8 cellular contexts compared by ENCODE assay signal in genomic region chr20:18287915-18288747, GRCh38. TPM values are rescaled to one million over a fixed set of nuclear protein-coding genes. Genes with fewer than 3 reads are reported as not detected.
DNase-seq lines count a peak whose midpoint lies in the region; ATAC-seq and TF ChIP-seq lines count a peak whose summit lies in the region.

Gene ZNF133, plus strand, starts transcription at chr20:18288527. Its CDS starts 17,160 bp downstream, at chr20:18305687.

- POLR2A ChIA-PET in PC-9 (lab: Charles Lee; ENCODE audit: unreplicated experiment), result interaction anchor here (0.5 to 1.1 kb wide), 9 partner anchors 26 to 1689 kb away, joined by 3 to 7 read pairs (median 4); partner anchors contain the start of genes SEC23B and SMIM26

- in situ Hi-C loops in KBM-7 (cut with MboI; ENCODE audit: low pct_unique_long_range_greater_than_20kb, low sequenced_read_pairs), result no loop called here

- peaks cover 21% of the 10 kb centered on the region for H3K36me3 Mint-ChIP-seq in activated T-cell treated with anti-CD3 and anti-CD28 coated beads, Interleukin-2, amount 50 U/mL, for 4 hours (ENCODE audit: insufficient read depth)

- no peaks in the 10 kb centered on the region for H3K9me2 ChIP-seq in PC-9 (ENCODE audit: insufficient read depth)

- H2AFZ ChIP-seq in PC-9, result peak within 1 kb of the TSS; percentile 99

- peaks cover 23% of the 10 kb centered on the region for H3K4me1 Mint-ChIP-seq in activated T-cell treated with anti-CD3 and anti-CD28 coated beads, Interleukin-2, amount 50 U/mL, for 4 hours (ENCODE audit: low read depth)

- H3K9ac ChIP-seq in muscle layer of colon (ENCODE audit: low read length), result peak within 1 kb of the TSS; percentile 64

- peaks cover 13% of the 10 kb centered on the region for H3K9me3 Mint-ChIP-seq in activated T-cell treated with anti-CD3 and anti-CD28 coated beads, Interleukin-2, amount 50 U/mL, for 4 hours

- H3K36me3 ChIP-seq in PC-9 (ENCODE audit: low read depth), result no peaks in the 10 kb centered on the region
- peaks cover 13% of the 10 kb centered on the region for H3K36me3 ChIP-seq in muscle layer of colon (ENCODE audit: insufficient read depth, low read length)

- no TSS peak for BruUV-seq in PC-9 (replicated peaks; lab: Mats Ljungman, UMichigan)

- DNase-seq in DMS79 treated with DMSO at 0.1 percent for 48 hours (lab: John Stamatoyannopoulos, UW), result peak; percentile 93
- DNase-seq in KBM-7, result peak; percentile 96
- DNase-seq in PC-9, result peak; percentile 93 to 98
- peak; percentile 97 for DNase-seq in activated T-cell treated with anti-CD3 and anti-CD28 coated beads, Interleukin-2, amount 50 U/mL, for 4 hours
- peak; percentile 94 to 96 for DNase-seq in stimulated activated CD8-positive, alpha-beta memory T cell treated with anti-CD3 and anti-CD28 coated beads, Interleukin-7, amount 100 ng/mL, for 1 hour (ENCODE audit: low read depth in 2 of 2)

- TF ChIP-seq CTCF in PC-9 (conservative IDR thresholded peaks at IDR 0.05), result no peak

- peak; percentile 98 for ATAC-seq in GM21723 (IDR thresholded peaks at IDR 0.05; ENCODE audit: unreplicated experiment)
- peak; percentile 99 for ATAC-seq in activated T-cell treated with anti-CD3 and anti-CD28 coated beads, Interleukin-2, amount 50 U/mL, for 4 hours
- ATAC-seq in esophagus mucosa, result peak; percentile 96

- peaks cover 37% of the 10 kb centered on the region for H3K79me2 ChIP-seq in PC-9 (ENCODE audit: low read depth)

- H3K9me3 ChIP-seq in PC-9 (ENCODE audit: insufficient read depth, low read depth), result no peaks in the 10 kb centered on the region
- peaks cover 10% of the 10 kb centered on the region for H3K9me3 ChIP-seq in muscle layer of colon (ENCODE audit: low read length)

- no peaks in the 10 kb centered on the region for H3K27me3 ChIP-seq in PC-9 (ENCODE audit: insufficient read depth, low read depth)
- H3K27me3 ChIP-seq in muscle layer of colon (ENCODE audit: control insufficient read depth in 1 of 2, insufficient read depth in 2 of 2, low read length in 2 of 2), result no peaks in the 10 kb centered on the region

- peaks cover 19% of the 10 kb centered on the region for H3K27me3 Mint-ChIP-seq in activated T-cell treated with anti-CD3 and anti-CD28 coated beads, Interleukin-2, amount 50 U/mL, for 4 hours (ENCODE audit: low read depth)

- peaks cover 7% of the 10 kb centered on the region; the same call in 1 of the 2 replicates for H3F3A ChIP-seq in PC-9 (ENCODE audit: insufficient read depth, low read depth)

- H4K20me1 ChIP-seq in PC-9 (ENCODE audit: insufficient read depth), result peaks cover 5% of the 10 kb centered on the region

- H3K27ac ChIP-seq in PC-9 (peak within 1 kb of the TSS; percentile 92), muscle layer of colon (ENCODE audit: low read depth, low read length) (peak within 1 kb of the TSS; percentile 87)

- H3K4me1 ChIP-seq in PC-9 (replicated peaks; ENCODE audit: insufficient read depth), result peaks cover 18% of the 10 kb centered on the region
- H3K4me1 ChIP-seq in muscle layer of colon (ENCODE audit: insufficient read depth, low read length), result peaks cover 13% of the 10 kb centered on the region

- peak within 1 kb of the TSS; percentile 96 for H3K4me3 Mint-ChIP-seq in activated T-cell treated with anti-CD3 and anti-CD28 coated beads, Interleukin-2, amount 50 U/mL, for 4 hours

- intact Hi-C loops in PC-9 (cut with micrococcal nuclease; ENCODE audit: unreplicated experiment), result loop anchor here (1.0 to 2.0 kb wide), 3 partner anchors 179 to 320 kb away; partner anchors contain the start of genes DZANK1, POLR3F, SEC23B and SNX5

- H3K4me3 ChIP-seq in PC-9 (peak within 1 kb of the TSS; percentile 87), muscle layer of colon (ENCODE audit: low read depth in 1 of 2, low read length in 2 of 2) (peak within 1 kb of the TSS; percentile 75 to 98)

- CTCF ChIA-PET in PC-9 (lab: Charles Lee), result interaction anchor here (0.5 to 1.3 kb wide), 2 partner anchors 28 to 91 kb away, joined by 3 to 4 read pairs; no protein-coding TSS in a partner anchor

- H3K4me2 ChIP-seq in PC-9, result peak within 1 kb of the TSS; percentile 98

RNA-seq across cellular contexts. Expression of gene ZNF133, which starts in this region (rescaled TPM):
- 16.3 and 22.8 TPM in 2 replicates for total RNA-seq in PC-9 (2021)
- total RNA-seq in activated T-cell treated with anti-CD3 and anti-CD28 coated beads, Interleukin-2, amount 50 U/mL, for 4 hours, result 1 to 10 TPM; 4.2 to 5.8 (median 4.9) TPM
- 7.1 TPM for total RNA-seq in esophagus mucosa

Comparison
In these comparisons a context has a peak if more than half of its experiments do, and no peak if none do; other contexts are left out.
1. Peak in every context shown above with its lines: DNase-seq, ATAC-seq, H3K4me3 ChIP-seq and H3K27ac ChIP-seq.